In the genomic region with DNA sequence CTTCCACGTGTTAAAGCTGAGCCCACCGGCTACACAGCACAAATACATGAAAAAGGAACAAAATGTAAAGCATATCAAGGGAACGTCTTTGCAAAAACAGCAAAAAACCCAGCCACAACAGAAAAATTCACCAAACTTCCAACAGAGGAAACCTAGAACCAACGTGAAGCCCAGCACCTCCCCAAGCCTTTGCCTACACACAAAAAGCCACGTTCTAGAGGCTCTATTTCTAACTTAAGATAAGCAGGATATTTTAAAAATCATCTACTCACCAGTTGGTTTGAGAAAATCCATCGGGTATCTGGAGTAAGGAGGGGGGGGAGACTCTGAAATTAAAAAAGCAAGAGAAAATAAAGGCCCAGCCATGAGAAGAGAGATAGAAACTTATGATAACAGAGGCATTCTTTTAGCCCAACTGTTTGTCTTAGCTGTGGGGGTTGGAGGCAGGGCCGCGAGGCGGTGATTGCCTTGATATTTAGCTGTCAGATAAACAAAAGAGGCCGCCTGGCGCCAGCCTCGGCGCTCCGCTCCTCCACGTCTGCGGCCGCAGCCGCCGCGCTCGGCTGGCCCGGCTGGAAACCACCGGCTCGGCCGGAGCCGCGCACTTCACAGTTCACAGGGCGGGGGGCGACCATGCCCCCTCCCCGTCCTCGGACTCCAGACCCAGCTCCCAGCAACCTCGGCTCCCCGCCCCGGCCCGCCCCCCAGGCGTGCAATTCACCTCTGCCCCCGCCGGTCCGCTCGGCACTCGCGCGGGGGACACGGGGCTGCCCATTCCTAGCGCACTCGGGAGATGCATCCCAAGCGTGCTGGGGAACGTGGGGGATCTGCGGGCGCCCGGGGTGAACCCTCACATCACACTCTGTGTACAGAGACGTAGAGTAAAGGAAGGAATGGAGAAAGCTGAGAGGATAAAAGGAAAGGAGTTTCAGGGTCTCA, we compare ENCODE assay signal across 8 cellular contexts. TPM values are rescaled to one million over a fixed set of nuclear protein-coding genes. Genes with fewer than 3 reads are reported as not detected.
A peak's percentile ranks its signal among the peaks of the same experiment; 100 is the strongest.
DNase-seq lines count a peak whose midpoint lies in the region; ATAC-seq, FAIRE-seq and TF ChIP-seq lines count a peak whose summit lies in the region.

No MANE protein-coding gene starts in this region.

- no peak for TF ChIP-seq POLR2A in A549 (IDR thresholded peaks at IDR 0.05; ENCODE audit: low read length)

- H3K4me3 ChIP-seq in A549 (peak overlapping the region; percentile 80), neutrophil (ENCODE audit: low read depth in 1 of 2, low read length in 1 of 2) (peak overlapping the region; percentile 85 to 91)

- TF ChIP-seq EP300 in A549 (IDR thresholded peaks at IDR 0.05), result no peak

- FAIRE-seq in A549 (lab: Jason Lieb, UNC), result no peak

- no peak; a peak in 1 of 5 replicates for TF ChIP-seq RAD21 in A549 (conservative IDR thresholded peaks at IDR 0.05 in 1 of 2, IDR thresholded peaks at IDR 0.05 in 1 of 2)

- TF ChIP-seq CTCF in A549 (IDR thresholded peaks at IDR 0.05) (no peak), neutrophil (IDR thresholded peaks at IDR 0.05) (no peak)

- H3K27me3 ChIP-seq in neutrophil, result no peaks in the 10 kb centered on the region

- H3K4me1 ChIP-seq in A549, result peaks cover 39% of the 10 kb centered on the region
- peaks cover 39 to 45% of the 10 kb centered on the region in 2 experiments for H3K4me1 ChIP-seq in neutrophil (ENCODE audit: control insufficient read depth in 1 of 2, insufficient read depth in 1 of 2, low read depth in 1 of 2, low read length in 1 of 2)

- peak overlapping the region; percentile 97 for H3K4me2 ChIP-seq in A549

- ATAC-seq in A549, result 0 out of 6 replicates have a peak, but pooled peaks of 1 of the 2 experiments have one; percentile 2
- peak; percentile 19 for ATAC-seq in GM18868 (IDR thresholded peaks at IDR 0.05; ENCODE audit: unreplicated experiment)
- ATAC-seq in GM21360 (IDR thresholded peaks at IDR 0.05; ENCODE audit: unreplicated experiment), result no peak
- no peak for ATAC-seq in HG03571 (IDR thresholded peaks at IDR 0.05; ENCODE audit: unreplicated experiment)

- peaks cover 7% of the 10 kb centered on the region for H3K36me3 ChIP-seq in neutrophil

- POLR2A ChIA-PET in A549 (lab: Yijun Ruan, JAX), result interaction anchor here (1.0 kb wide), 1 partner anchor 49 kb away, joined by 3 read pairs; no protein-coding TSS in a partner anchor

- peak overlapping the region; percentile 92 to 99 for H3K27ac ChIP-seq in A549
- peak overlapping the region; percentile 92 for H3K27ac ChIP-seq in neutrophil

- H3K9me3 ChIP-seq in A549, result no peaks in the 10 kb centered on the region
- H3K9me3 ChIP-seq in neutrophil, result no peaks in the 10 kb centered on the region

- DNase-seq in A549 (ENCODE audit: low read depth in 1 of 2, low spot score in 1 of 2), result no peak
- peak; percentile 87 for DNase-seq in NCI-H748 (lab: John Stamatoyannopoulos, UW; ENCODE audit: unreplicated experiment)
- DNase-seq in activated gamma-delta T cell treated with Interleukin-2 at 50 U/mL for 16 hours, result peak; percentile 40
- peak; percentile 50 for DNase-seq in foreskin melanocyte

- CTCF ChIA-PET in A549 (lab: Yijun Ruan, JAX), result interaction anchor here (0.6 to 1.3 kb wide), 3 partner anchors 32 to 171 kb away, joined by 3 to 6 read pairs (median 4); no protein-coding TSS in a partner anchor

- under 1% methylated on average over 19 of the region's 52 CpGs for WGBS in A549 (ENCODE audit: missing lambda C conversion rate)

TF ChIP-seq in A549, 52 proteins besides CTCF, POLR2A, EP300 and RAD21:
- no peak for TF ChIP-seq RNF2 (IDR thresholded peaks at IDR 0.05; ENCODE audit: borderline replicate concordance, low read depth)
- no peak for TF ChIP-seq CBX8 (IDR thresholded peaks at IDR 0.05)
- TF ChIP-seq CHD4 (IDR thresholded peaks at IDR 0.05; ENCODE audit: borderline replicate concordance), result no peak
- no peak for TF ChIP-seq ZSCAN20 (CRISPR knock-in tag; IDR thresholded peaks at IDR 0.05)
- no peak for TF ChIP-seq POLR2AphosphoS2 (conservative IDR thresholded peaks at IDR 0.05; ENCODE audit: low read length)
- TF ChIP-seq HOXB5 (CRISPR knock-in tag; IDR thresholded peaks at IDR 0.05), result no peak
- TF ChIP-seq CBX2 (IDR thresholded peaks at IDR 0.05; ENCODE audit: borderline replicate concordance, low read depth), result no peak
- TF ChIP-seq FOSL2 (IDR thresholded peaks at IDR 0.05), result no peak
- no peak for TF ChIP-seq FOSL2 (CRISPR knock-in tag; IDR thresholded peaks at IDR 0.05)
- no peak for TF ChIP-seq RARB (CRISPR knock-in tag; IDR thresholded peaks at IDR 0.05)
TF ChIP-seq in A549: peak in this region for 0.

RNA-seq across cellular contexts. Expression of gene SMAD7, which starts 2.4 kb away (rescaled TPM):
- polyA plus RNA-seq in A549 (2011; rRNA removed) (18.9 and 19.9 TPM in 2 replicates), A549 (2017; fragmentation: RNase III; extraction: RNeasy Plus Mini Kit Qiagen cat#74134 plus additional on column Dnase treatment) (26.9 to 29.1 TPM (median 29.0 TPM) in 3 replicates)
- 38.2 and 48.5 TPM in 2 replicates for polyA plus RNA-seq in A549 (2012; cell fraction: cytosol; rRNA removed)
- 76.0 and 84.4 TPM in 2 replicates for polyA plus RNA-seq in A549 (2012; cell fraction: nucleus; rRNA removed)
- 51.4 and 52.2 TPM in 2 replicates for polyA minus RNA-seq in A549 (2011; rRNA and poly(A)+ RNA removed)

Comparison
In these comparisons a context has a peak if more than half of its experiments do, and no peak if none do; other contexts are left out.
1. DNase-seq: peak in NCI-H748 (single experiment), activated gamma-delta T cell treated with Interleukin-2 at 50 U/mL for 16 hours (single experiment) and foreskin melanocyte (single experiment); none in A549 (0 of 2).